Comparison of ENCODE assay signal across 8 cellular contexts in the genomic region with DNA sequence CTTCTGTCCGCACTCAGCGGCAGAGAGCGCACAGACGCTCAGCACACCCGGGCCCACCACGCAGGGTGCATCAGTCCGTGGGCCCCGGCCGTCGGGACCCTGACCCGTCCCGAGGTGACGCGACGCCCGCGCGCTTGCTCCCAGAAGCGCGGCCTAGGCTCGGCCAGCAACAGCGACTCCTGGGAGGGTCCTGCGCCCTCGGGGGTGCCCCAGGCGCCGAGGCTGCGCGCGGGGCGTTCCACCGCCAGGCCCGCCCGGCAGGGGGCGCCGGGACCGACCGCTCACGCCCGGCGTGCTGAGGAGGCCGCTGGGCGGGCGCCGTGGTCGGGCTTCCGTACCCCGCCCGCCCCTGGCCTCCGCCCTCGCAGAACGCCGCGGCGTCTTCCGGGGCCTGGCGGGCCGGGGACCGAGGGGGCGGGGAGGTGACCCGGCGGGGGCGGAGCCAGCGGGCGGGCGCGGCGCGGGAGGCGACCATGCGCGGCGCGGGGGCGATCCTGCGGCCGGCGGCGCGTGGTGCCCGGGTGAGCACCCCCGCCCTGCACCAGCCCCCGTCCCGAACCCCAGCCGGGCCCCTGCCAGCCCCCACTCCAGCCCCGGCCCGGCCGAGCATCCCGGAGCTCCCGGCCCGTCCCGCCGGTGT. TPM values are rescaled to one million over a fixed set of nuclear protein-coding genes. Genes with fewer than 3 reads are reported as not detected.
DNase-seq lines count a peak whose midpoint lies in the region; ATAC-seq and TF ChIP-seq lines count a peak whose summit lies in the region.

Gene CISD3 (plus strand): TSS at position 456 of the 640 bp plus-strand sequence. CDS start 18 bp downstream, at position 474.

- ATAC-seq in Panc1 = peak; percentile 93
- peak; percentile 78 to 80 for ATAC-seq in naive thymus-derived CD8-positive, alpha-beta T cell
- peak; percentile 89 to 92 for ATAC-seq in stimulated activated naive B cell treated with anti-CD40 and anti-IgM and Interleukin-4, amounts not matched to agents 10 μg/mL and 1 μg/mL and 100 μg/mL, for 72 hours (replicated peaks)

- BruUV-seq in Panc1 (replicated peaks; lab: Mats Ljungman, UMichigan) = no TSS peak

- H3K9me3 ChIP-seq in Panc1 (ENCODE audit: control insufficient read depth, insufficient read depth, low read depth, low read length) = no peaks in the 10 kb centered on the region

- H3K4me1 Mint-ChIP-seq in naive thymus-derived CD8-positive, alpha-beta T cell = peaks cover 30 to 83% (median 82%) of the 10 kb centered on the region in 4 donors
- H3K4me1 Mint-ChIP-seq in stimulated activated naive B cell treated with anti-CD40 and anti-IgM and Interleukin-4, amounts not matched to agents 10 μg/mL and 1 μg/mL and 100 μg/mL, for 72 hours = peaks cover 54 to 77% of the 10 kb centered on the region in 2 donors

- POLR2A ChIA-PET in Panc1 (lab: Charles Lee) = no interaction called here
- POLR2A ChIA-PET in naive thymus-derived CD8-positive, alpha-beta T cell (lab: Charles Lee) = interaction anchor here (0.6 to 12.1 kb wide), 13 partner anchors 16 to 424 kb away, joined by 3 to 395 read pairs (median 7); partner anchors contain the start of genes EPOP, LASP1, MLLT6 and PSMB3

- intact Hi-C loops in Panc1 (cut with micrococcal nuclease; ENCODE audit: unreplicated experiment) = loop anchor here (5.0 kb wide), 1 partner anchor 53 kb away; no protein-coding TSS in a partner anchor

- in situ Hi-C loops in Panc1 (cut with HindIII; ENCODE audit: low pct_unique_long_range_greater_than_20kb, low sequenced_read_pairs) = no loop called here

- H3K36me3 Mint-ChIP-seq in naive thymus-derived CD8-positive, alpha-beta T cell = peaks cover 0 to 16% (median 0%) of the 10 kb centered on the region in 3 donors
- peaks cover 21 to 25% of the 10 kb centered on the region in 2 donors for H3K36me3 Mint-ChIP-seq in stimulated activated naive B cell treated with anti-CD40 and anti-IgM and Interleukin-4, amounts not matched to agents 10 μg/mL and 1 μg/mL and 100 μg/mL, for 72 hours

- peaks cover 0 to 2% (median 0%) of the 10 kb centered on the region in 5 donors for H3K27me3 Mint-ChIP-seq in naive thymus-derived CD8-positive, alpha-beta T cell
- H3K27me3 Mint-ChIP-seq in stimulated activated naive B cell treated with anti-CD40 and anti-IgM and Interleukin-4, amounts not matched to agents 10 μg/mL and 1 μg/mL and 100 μg/mL, for 72 hours = no peaks in the 10 kb centered on the region

- peak within 1 kb of the TSS; percentile 69 to 83 for H3K4me3 ChIP-seq in Panc1 (ENCODE audit: low read depth in 2 of 2, low read length in 2 of 2)

- H3K27me3 ChIP-seq in Panc1 (ENCODE audit: control insufficient read depth, insufficient read depth, low read length) = no peaks in the 10 kb centered on the region

- peak within 1 kb of the TSS; percentile 88 to 97 (median 96) for H3K27ac Mint-ChIP-seq in naive thymus-derived CD8-positive, alpha-beta T cell
- H3K27ac Mint-ChIP-seq in stimulated activated naive B cell treated with anti-CD40 and anti-IgM and Interleukin-4, amounts not matched to agents 10 μg/mL and 1 μg/mL and 100 μg/mL, for 72 hours = peak within 1 kb of the TSS; percentile 95

- CTCF ChIA-PET in Panc1 (lab: Charles Lee) = interaction anchor here (1.0 kb wide), 1 partner anchor 67 kb away, joined by 4 read pairs; no protein-coding TSS in a partner anchor

- no peaks in the 10 kb centered on the region for H3K9me3 Mint-ChIP-seq in naive thymus-derived CD8-positive, alpha-beta T cell
- H3K9me3 Mint-ChIP-seq in stimulated activated naive B cell treated with anti-CD40 and anti-IgM and Interleukin-4, amounts not matched to agents 10 μg/mL and 1 μg/mL and 100 μg/mL, for 72 hours = peaks cover 2 to 7% of the 10 kb centered on the region in 2 donors

- peaks cover 32% of the 10 kb centered on the region for H3K4me1 ChIP-seq in Panc1 (ENCODE audit: control insufficient read depth, insufficient read depth, low read length)

- peak; percentile 77 for DNase-seq in COR-L47 (lab: John Stamatoyannopoulos, UW)
- DNase-seq in GM20000 (ENCODE audit: low spot score) = peak; percentile 99
- DNase-seq in HUDEP-2 (lab: John Stamatoyannopoulos, UW; ENCODE audit: unreplicated experiment in 76 of 76) = peak in 69 of 76 experiments; percentile 11 to 90 (median 72)
- DNase-seq in Panc1 (ENCODE audit: low read depth, low spot score) = no peak
- DNase-seq in activated T-cell treated with anti-CD3 and anti-CD28 coated beads, Interleukin-2, amount 50 U/mL, for 48 hours = peak; percentile 86 to 92
- DNase-seq in fibroblast of gingiva (ENCODE audit: low read depth) = peak; percentile 86
- peak; percentile 73 to 90 (median 84) for DNase-seq in naive thymus-derived CD8-positive, alpha-beta T cell
- DNase-seq in stimulated activated naive B cell treated with anti-CD40 and anti-IgM and Interleukin-4, amounts not matched to agents 10 μg/mL and 1 μg/mL and 100 μg/mL, for 72 hours = peak; percentile 80

- TF ChIP-seq CTCF in GM20000 (IDR thresholded peaks at IDR 0.05; ENCODE audit: extremely low read depth, missing control alignments) = peak; percentile 96
- peak; percentile 83 for TF ChIP-seq CTCF in Panc1 (IDR thresholded peaks at IDR 0.05)

- H3K27ac ChIP-seq in Panc1 (ENCODE audit: low read length) = peak within 1 kb of the TSS; percentile 90

- no peaks in the 10 kb centered on the region; the same call in 1 of the 2 replicates for H3K36me3 ChIP-seq in Panc1 (ENCODE audit: control insufficient read depth, insufficient read depth, low read length)

- H3K4me3 Mint-ChIP-seq in naive thymus-derived CD8-positive, alpha-beta T cell = peak within 1 kb of the TSS; percentile 84 to 98 (median 95)
- peak within 1 kb of the TSS; percentile 84 to 90 for H3K4me3 Mint-ChIP-seq in stimulated activated naive B cell treated with anti-CD40 and anti-IgM and Interleukin-4, amounts not matched to agents 10 μg/mL and 1 μg/mL and 100 μg/mL, for 72 hours

RNA-seq across cellular contexts. Expression of gene CISD3, which starts in this region (rescaled TPM):
- 45.0 TPM for total RNA-seq in Panc1 (2021; ENCODE audit: unreplicated experiment)
- polyA plus RNA-seq in Panc1 (2012; ENCODE audit: insufficient read length) = 39.3 TPM
- 10 to 100 TPM; 10.7 to 12.3 TPM for total RNA-seq in naive thymus-derived CD8-positive, alpha-beta T cell
- 10 to 100 TPM; 40.5 to 63.3 (median 46.2) TPM for polyA plus RNA-seq in naive thymus-derived CD8-positive, alpha-beta T cell
